Comparison of ENCODE assay signal across 3 cellular contexts in genomic region chr4:47342796-47343195, GRCh38.
"Had no signal": no experiment of that assay in that cellular context is flagged by ENCODE, and none has a peak within 500 bp of the region (broad histone marks: within the 10 kb centered on the region; RNA-seq: fewer than 3 reads in every experiment).

No MANE protein-coding gene starts in this region.

- H3K4me3 Mint-ChIP-seq: IgD-negative memory B cell had no signal

- H3K4me1 Mint-ChIP-seq: IgD-negative memory B cell had no signal

- H3K9me3 Mint-ChIP-seq: IgD-negative memory B cell had no signal

- DNase-seq: IMR-90, KBM-7 had no signal

- H3K36me3 Mint-ChIP-seq: IgD-negative memory B cell had no signal

- H3K27ac Mint-ChIP-seq: IgD-negative memory B cell had no signal
